In the genomic region with DNA sequence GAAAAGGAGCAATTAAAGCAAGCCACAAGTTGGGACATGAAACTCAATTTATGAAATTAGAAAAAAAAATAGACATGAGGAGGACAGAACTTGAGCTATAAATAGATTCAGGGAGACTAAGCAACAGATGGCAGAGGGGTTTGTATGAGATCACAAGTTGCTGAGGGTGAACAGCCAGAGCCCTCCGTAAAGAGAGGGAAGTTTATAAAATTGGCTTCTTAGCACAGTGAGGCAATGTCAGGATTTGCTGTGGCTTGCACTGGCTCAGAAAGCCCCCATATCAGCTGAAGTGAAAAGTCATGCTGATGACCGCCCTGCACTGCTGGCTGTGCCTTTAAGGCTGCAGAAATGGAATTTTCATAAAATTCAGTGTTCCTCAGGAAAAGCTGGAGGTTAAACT, we compare ENCODE assay signal across 20 cellular contexts.
DNase-seq lines count a peak whose midpoint lies in the region; ATAC-seq and TF ChIP-seq lines count a peak whose summit lies in the region.
"Had no signal": no experiment of that assay in that cellular context is flagged by ENCODE, and none has a peak within 500 bp of the region (broad histone marks: within the 10 kb centered on the region; RNA-seq: fewer than 3 reads in every experiment).

No MANE protein-coding gene starts in this region.

- H3K4me1 ChIP-seq in esophagus muscularis mucosa (peaks cover 18 to 56% (median 42%) of the 10 kb centered on the region in 4 donors), psoas muscle (peaks cover 23% of the 10 kb centered on the region)
- H3K4me1 ChIP-seq: upper lobe of left lung had no signal

- CTCF ChIA-PET in activated CD8-positive, alpha-beta memory T cell treated with anti-CD3 and anti-CD28 coated beads, Interleukin-2, amount 10 ng/mL, durations not matched to agents 7 days and 5 days (lab: Charles Lee): no interaction called here

- H3K9me3 Mint-ChIP-seq in chondrocyte (ENCODE audit: low read depth): peaks cover 3% of the 10 kb centered on the region
- peaks cover 2% of the 10 kb centered on the region for H3K9me3 Mint-ChIP-seq in activated CD8-positive, alpha-beta memory T cell treated with anti-CD3 and anti-CD28 coated beads, Interleukin-2, amount 10 ng/mL, durations not matched to agents 7 days and 5 days (ENCODE audit: low read depth)

- H3K27me3 Mint-ChIP-seq in chondrocyte (ENCODE audit: low read depth): no peaks in the 10 kb centered on the region
- H3K27me3 Mint-ChIP-seq in activated CD8-positive, alpha-beta memory T cell treated with anti-CD3 and anti-CD28 coated beads, Interleukin-2, amount 10 ng/mL, durations not matched to agents 7 days and 5 days: peaks cover 2% of the 10 kb centered on the region

- intact Hi-C loops in esophagus muscularis mucosa (cut with DNase I): no loop called here
- intact Hi-C loops in psoas muscle (cut with DNase I): no loop called here

- H3K36me3 ChIP-seq in esophagus muscularis mucosa (no peaks in the 10 kb centered on the region), psoas muscle (ENCODE audit: insufficient read depth in 1 of 2, low read depth in 1 of 2) (no peaks in the 10 kb centered on the region)
- H3K36me3 ChIP-seq: upper lobe of left lung had no signal

- peak; percentile 19 for DNase-seq in EH (ENCODE audit: low read depth)
- DNase-seq in NCI-H446 (lab: John Stamatoyannopoulos, UW): peak; percentile 30 to 68
- no peak for DNase-seq in esophagus muscularis mucosa (ENCODE audit: extremely low spot score)
- no peak for DNase-seq in psoas muscle
- DNase-seq in chondrocyte (ENCODE audit: low spot score): no peak
- no peak for DNase-seq in activated CD8-positive, alpha-beta memory T cell treated with anti-CD3 and anti-CD28 coated beads, Interleukin-2, amount 10 ng/mL, durations not matched to agents 7 days and 5 days
- DNase-seq in stimulated activated naive CD4-positive, alpha-beta T cell (lab: John Stamatoyannopoulos, UW): no peak
- DNase-seq in foreskin melanocyte: no peak
- DNase-seq: activated CD8-positive, alpha-beta memory T cell treated with anti-CD3 and anti-CD28 coated beads for 24 hours; activated effector memory CD4-positive, alpha-beta T cell treated with anti-CD3 and anti-CD28 coated beads, Interleukin-2, amount 50 U/mL, for 16 hours; anterior cingulate cortex; islet precursor cell; NCI-H1092 treated with DMSO at 0.1 percent for 48 hours; NCI-H526 treated with DMSO at 0.1 percent for 48 hours; occipital lobe; T-cell; upper lobe of left lung had no signal

- no peak overlapping the region for H3K4me3 Mint-ChIP-seq in chondrocyte (ENCODE audit: unreplicated experiment)
- no peak overlapping the region for H3K4me3 Mint-ChIP-seq in activated CD8-positive, alpha-beta memory T cell treated with anti-CD3 and anti-CD28 coated beads, Interleukin-2, amount 10 ng/mL, durations not matched to agents 7 days and 5 days
- H3K4me3 Mint-ChIP-seq: T-cell had no signal

- no peak for TF ChIP-seq EP300 in esophagus muscularis mucosa (IDR thresholded peaks at IDR 0.05)

- TF ChIP-seq POLR2A in esophagus muscularis mucosa (IDR thresholded peaks at IDR 0.05; ENCODE audit: low read depth): no peak

- H3K27ac ChIP-seq in esophagus muscularis mucosa (replicated peaks in 1 of 4) (peak overlapping the region; percentile 11 to 46 (median 40)), psoas muscle (peak overlapping the region; percentile 47)
- H3K27ac ChIP-seq: upper lobe of left lung, VCaP had no signal

- H3K27ac Mint-ChIP-seq in chondrocyte (ENCODE audit: unreplicated experiment): no peak overlapping the region
- no peak overlapping the region for H3K27ac Mint-ChIP-seq in activated CD8-positive, alpha-beta memory T cell treated with anti-CD3 and anti-CD28 coated beads, Interleukin-2, amount 10 ng/mL, durations not matched to agents 7 days and 5 days
- H3K27ac Mint-ChIP-seq: T-cell had no signal

- TF ChIP-seq CTCF in esophagus muscularis mucosa (IDR thresholded peaks at IDR 0.05) (no peak), psoas muscle (IDR thresholded peaks at IDR 0.05) (no peak), chondrocyte (IDR thresholded peaks at IDR 0.05) (no peak)

- ATAC-seq in psoas muscle: peak in 3 of 4 donors; percentile 27 to 38 (median 34)
- ATAC-seq in activated CD8-positive, alpha-beta memory T cell treated with anti-CD3 and anti-CD28 coated beads, Interleukin-2, amount 10 ng/mL, durations not matched to agents 7 days and 5 days: no peak
- ATAC-seq: T-cell had no signal

- WGBS in esophagus muscularis mucosa: 24% methylated on average over 2 of the region's 2 CpGs
- WGBS in psoas muscle, 3 donors: 45 to 54% (median 49%) methylated on average over 2 of the region's 2 CpGs

- no peaks in the 10 kb centered on the region for H3K36me3 Mint-ChIP-seq in chondrocyte (ENCODE audit: low read depth)
- H3K36me3 Mint-ChIP-seq in activated CD8-positive, alpha-beta memory T cell treated with anti-CD3 and anti-CD28 coated beads, Interleukin-2, amount 10 ng/mL, durations not matched to agents 7 days and 5 days: no peaks in the 10 kb centered on the region
- H3K36me3 Mint-ChIP-seq: T-cell had no signal

- H3K27me3 ChIP-seq in esophagus muscularis mucosa (no peaks in the 10 kb centered on the region), psoas muscle (ENCODE audit: insufficient read depth in 3 of 3, low read length in 2 of 3) (no peaks in the 10 kb centered on the region)
- H3K27me3 ChIP-seq: upper lobe of left lung had no signal

- H3K4me3 ChIP-seq in esophagus muscularis mucosa (no peak overlapping the region), psoas muscle (no peak overlapping the region)
- H3K4me3 ChIP-seq: coronary artery, skin epidermis, upper lobe of left lung had no signal

- H3K4me1 Mint-ChIP-seq in chondrocyte (ENCODE audit: low read depth): peaks cover 11% of the 10 kb centered on the region
- no peaks in the 10 kb centered on the region for H3K4me1 Mint-ChIP-seq in activated CD8-positive, alpha-beta memory T cell treated with anti-CD3 and anti-CD28 coated beads, Interleukin-2, amount 10 ng/mL, durations not matched to agents 7 days and 5 days
- H3K4me1 Mint-ChIP-seq: T-cell had no signal

- peaks cover 0 to 9% (median 7%) of the 10 kb centered on the region in 4 donors for H3K9me3 ChIP-seq in esophagus muscularis mucosa
- no peaks in the 10 kb centered on the region for H3K9me3 ChIP-seq in psoas muscle

Comparison
In these comparisons a context has a peak if more than half of its experiments do, and no peak if none do; other contexts are left out.
1. DNase-seq: peak in EH (single experiment) and NCI-H446 (2 of 2); none in esophagus muscularis mucosa (single experiment), psoas muscle (0 of 2), chondrocyte (single experiment), activated CD8-positive, alpha-beta memory T cell treated with anti-CD3 and anti-CD28 coated beads, Interleukin-2, amount 10 ng/mL, durations not matched to agents 7 days and 5 days (single experiment), stimulated activated naive CD4-positive, alpha-beta T cell (0 of 6) and foreskin melanocyte (single experiment).